ENCODE assay signal across 13 cellular contexts in the genomic region with DNA sequence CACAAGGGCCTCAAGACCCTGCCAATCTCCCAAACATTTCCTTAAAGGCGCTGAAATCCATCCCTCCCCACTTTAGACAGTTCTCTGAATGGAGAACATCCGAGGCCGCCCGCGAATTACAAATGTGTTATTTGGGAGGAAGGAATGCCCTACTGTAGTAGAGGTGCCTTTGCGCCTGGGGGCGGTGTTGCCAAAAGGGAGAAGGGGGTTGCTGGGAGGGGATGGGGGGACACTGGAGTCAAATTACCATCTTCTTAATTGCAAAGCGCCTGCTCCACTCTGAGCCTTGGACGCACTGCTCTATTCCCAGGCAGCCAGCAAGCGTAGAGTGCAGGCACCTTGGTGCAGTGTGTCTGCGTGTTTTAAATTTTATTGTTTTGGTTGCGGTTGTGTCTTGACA. TPM values are rescaled to one million over a fixed set of nuclear protein-coding genes. Genes with fewer than 3 reads are reported as not detected.
DNase-seq lines count a peak whose midpoint lies in the region; ATAC-seq and TF ChIP-seq lines count a peak whose summit lies in the region.
"Had no signal": no experiment of that assay in that cellular context is flagged by ENCODE, and none has a peak within 500 bp of the region (broad histone marks: within the 10 kb centered on the region; RNA-seq: fewer than 3 reads in every experiment).

No MANE protein-coding gene starts in this region.

- no peak overlapping the region for H3K27ac ChIP-seq in CD4-positive, alpha-beta T cell (ENCODE audit: low read depth, low read length)
- H3K27ac ChIP-seq: HL-60, skin epidermis had no signal

- peak overlapping the region; percentile 53 for H3K4me3 ChIP-seq in H7 (ENCODE audit: insufficient read depth, low read depth, low read length)

- peaks cover 45% of the 10 kb centered on the region for H3K27me3 Mint-ChIP-seq in CD4-positive, alpha-beta T cell
- H3K27me3 Mint-ChIP-seq in activated T-helper 17 cell treated with anti-CD3 and anti-CD28 coated beads, Interleukin-2, amount 50 U/mL, for 72 hours = peaks cover 5% of the 10 kb centered on the region
- H3K27me3 Mint-ChIP-seq in memory B cell = peaks cover 11% of the 10 kb centered on the region

- no peak for ATAC-seq in CD4-positive, alpha-beta T cell (ENCODE audit: poor library complexity)
- ATAC-seq in activated T-helper 17 cell treated with anti-CD3 and anti-CD28 coated beads, Interleukin-2, amount 50 U/mL, for 72 hours (replicated peaks) = no peak
- ATAC-seq in memory B cell (ENCODE audit: low read depth) (no peak), GM18909 (IDR thresholded peaks at IDR 0.05; ENCODE audit: poor library complexity, unreplicated experiment) (no peak), GM18907 (IDR thresholded peaks at IDR 0.05; ENCODE audit: unreplicated experiment) (no peak)

- H3K9me3 Mint-ChIP-seq in CD4-positive, alpha-beta T cell = no peaks in the 10 kb centered on the region
- no peaks in the 10 kb centered on the region for H3K9me3 Mint-ChIP-seq in activated T-helper 17 cell treated with anti-CD3 and anti-CD28 coated beads, Interleukin-2, amount 50 U/mL, for 72 hours
- H3K9me3 Mint-ChIP-seq in memory B cell = no peaks in the 10 kb centered on the region

- intact Hi-C loops in CD4-positive, alpha-beta T cell (cut with DNase I, micrococcal nuclease) = loop anchor here (5.0 kb wide), 1 partner anchor 56 kb away; a partner anchor contains a TSS

- DNase-seq in CD4-positive, alpha-beta T cell = no peak
- peak; percentile 62 for DNase-seq in H7
- no peak for DNase-seq in memory B cell (ENCODE audit: low spot score in 2 of 2)
- DNase-seq in DMS153 (lab: John Stamatoyannopoulos, UW) = no peak
- DNase-seq in CD1c-positive myeloid dendritic cell (ENCODE audit: extremely low spot score) = no peak
- DNase-seq: mammary epithelial cell, NCI-H146 had no signal

- no peak overlapping the region for H3K27ac Mint-ChIP-seq in CD4-positive, alpha-beta T cell
- H3K27ac Mint-ChIP-seq in activated T-helper 17 cell treated with anti-CD3 and anti-CD28 coated beads, Interleukin-2, amount 50 U/mL, for 72 hours = no peak overlapping the region
- H3K27ac Mint-ChIP-seq in memory B cell = no peak overlapping the region

- peaks cover 5% of the 10 kb centered on the region for H3K36me3 Mint-ChIP-seq in CD4-positive, alpha-beta T cell (ENCODE audit: low read depth)
- peaks cover 6% of the 10 kb centered on the region for H3K36me3 Mint-ChIP-seq in activated T-helper 17 cell treated with anti-CD3 and anti-CD28 coated beads, Interleukin-2, amount 50 U/mL, for 72 hours (ENCODE audit: low read depth)
- no peaks in the 10 kb centered on the region for H3K36me3 Mint-ChIP-seq in memory B cell

- H3K4me1 Mint-ChIP-seq in CD4-positive, alpha-beta T cell (ENCODE audit: low read depth) = peaks cover 25% of the 10 kb centered on the region
- H3K4me1 Mint-ChIP-seq in activated T-helper 17 cell treated with anti-CD3 and anti-CD28 coated beads, Interleukin-2, amount 50 U/mL, for 72 hours = peaks cover 6% of the 10 kb centered on the region
- peaks cover 12% of the 10 kb centered on the region for H3K4me1 Mint-ChIP-seq in memory B cell

- no peak for TF ChIP-seq CTCF in CD4-positive, alpha-beta T cell (IDR thresholded peaks at IDR 0.05)

- peaks cover 24% of the 10 kb centered on the region for H3K27me3 ChIP-seq in CD4-positive, alpha-beta T cell (ENCODE audit: control insufficient read depth, insufficient read depth, low read length)
- peaks cover 53% of the 10 kb centered on the region for H3K27me3 ChIP-seq in H7 (ENCODE audit: control insufficient read depth, insufficient read depth, low read length)

- H3K36me3 ChIP-seq in H7 (replicated peaks; ENCODE audit: control insufficient read depth, insufficient read depth, low read length) = no peaks in the 10 kb centered on the region

- peak overlapping the region; percentile 85 for H3K4me3 Mint-ChIP-seq in CD4-positive, alpha-beta T cell
- peak overlapping the region; percentile 91 for H3K4me3 Mint-ChIP-seq in activated T-helper 17 cell treated with anti-CD3 and anti-CD28 coated beads, Interleukin-2, amount 50 U/mL, for 72 hours
- H3K4me3 Mint-ChIP-seq in memory B cell = peak overlapping the region; percentile 84

- POLR2A ChIA-PET in CD4-positive, alpha-beta T cell (lab: Charles Lee) = interaction anchor here (0.9 to 4.2 kb wide), 4 partner anchors 39 to 296 kb away, joined by 3 to 42 read pairs (median 6); a partner anchor contains a TSS

- H3K9me3 ChIP-seq in CD4-positive, alpha-beta T cell (ENCODE audit: control insufficient read depth, low read length) = no peaks in the 10 kb centered on the region

- CTCF ChIA-PET in CD4-positive, alpha-beta T cell (lab: Charles Lee) = interaction anchor here (0.8 to 2.2 kb wide), 5 partner anchors 39 to 178 kb away, joined by 3 to 15 read pairs (median 3); a partner anchor contains a TSS

RNA-seq across cellular contexts. Expression of a gene that starts 2.7 kb away (rescaled TPM):
- not detected for total RNA-seq in CD4-positive, alpha-beta T cell
- 0.44 and 0.94 TPM in 2 replicates for total RNA-seq in H7 (2014; rRNA removed; shearing (Covaris generic))
- under 1 TPM in 1 of 2 donors, not detected in 1; 0.08 TPM for total RNA-seq in activated T-helper 17 cell treated with anti-CD3 and anti-CD28 coated beads, Interleukin-2, amount 50 U/mL, for 72 hours

RNA-seq across cellular contexts. Expression of a gene that starts 53.3 kb away (rescaled TPM):
- not detected for total RNA-seq in CD4-positive, alpha-beta T cell
- not detected in 2 replicates for total RNA-seq in H7 (2014; rRNA removed; shearing (Covaris generic))
- total RNA-seq in activated T-helper 17 cell treated with anti-CD3 and anti-CD28 coated beads, Interleukin-2, amount 50 U/mL, for 72 hours = not detected
- total RNA-seq: Daoy, mammary epithelial cell had no signal

RNA-seq across cellular contexts. Expression of a gene that starts 57.9 kb away (rescaled TPM):
- 10 to 100 TPM; 31.6 to 32.7 TPM for total RNA-seq in CD4-positive, alpha-beta T cell
- 12.8 and 13.6 TPM in 2 replicates for total RNA-seq in H7 (2014; rRNA removed; shearing (Covaris generic))
- 10 to 100 TPM; 14.4 to 14.7 TPM for total RNA-seq in activated T-helper 17 cell treated with anti-CD3 and anti-CD28 coated beads, Interleukin-2, amount 50 U/mL, for 72 hours
